Comparison of ENCODE assay signal across 23 cellular contexts in the genomic region with DNA sequence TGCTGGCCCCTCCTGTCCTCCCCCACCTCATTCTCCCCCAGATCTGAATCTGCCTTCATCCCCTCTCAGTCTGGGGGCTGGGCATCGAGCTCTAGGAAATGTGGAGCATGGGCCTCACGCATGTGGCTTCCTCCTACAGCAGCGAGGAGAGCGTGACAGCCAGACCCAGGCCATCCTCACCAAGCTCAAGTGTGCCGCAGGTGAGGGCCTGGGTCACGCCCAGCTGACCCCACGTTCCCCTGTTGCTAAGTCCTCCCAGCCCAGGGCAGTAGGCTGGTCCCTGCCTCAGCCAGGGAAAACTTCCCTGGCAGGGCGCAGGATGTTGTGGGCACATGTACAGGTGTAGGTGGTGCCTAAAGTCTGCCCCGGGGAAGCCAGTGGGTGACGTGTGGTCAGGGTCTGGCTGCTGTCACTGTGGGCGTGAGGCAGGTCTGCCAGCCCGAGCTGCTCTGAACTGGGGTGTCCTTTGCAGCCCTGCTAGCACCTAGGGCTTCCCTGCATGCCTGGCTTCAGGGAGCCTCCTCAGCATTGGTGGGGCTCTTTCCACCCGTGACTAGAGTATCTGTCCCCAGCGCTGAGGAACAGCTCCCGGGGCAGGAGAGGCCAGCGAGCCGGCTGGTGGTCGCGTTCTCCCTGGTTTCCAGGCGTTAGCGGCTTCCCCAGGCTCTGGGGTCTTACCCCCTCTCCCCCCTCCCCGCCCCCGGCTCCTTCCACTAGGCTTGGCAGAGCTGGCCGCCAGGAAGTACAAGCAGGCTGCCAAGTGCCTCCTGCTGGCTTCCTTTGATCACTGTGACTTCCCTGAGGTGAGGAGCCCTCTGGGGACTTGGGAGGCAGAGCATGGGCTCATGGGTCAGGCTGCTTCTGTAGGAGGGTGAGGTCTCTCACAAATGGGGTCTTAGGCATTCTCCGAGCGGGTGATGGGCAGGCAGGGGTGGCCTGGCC. TPM values are rescaled to one million over a fixed set of nuclear protein-coding genes. Genes with fewer than 3 reads are reported as not detected.
DNase-seq lines count a peak whose midpoint lies in the region; ATAC-seq, FAIRE-seq and TF ChIP-seq lines count a peak whose summit lies in the region.
"Had no signal": no experiment of that assay in that cellular context is flagged by ENCODE, and none has a peak within 500 bp of the region (broad histone marks: within the 10 kb centered on the region; RNA-seq: fewer than 3 reads in every experiment).

No MANE protein-coding gene starts in this region.

- peaks cover 6% of the 10 kb centered on the region; the same call in 1 of the 2 replicates for H3K23me2 ChIP-seq in H1 (ENCODE audit: low read depth, low read length)

- TF ChIP-seq EP300 in H1 (IDR thresholded peaks at IDR 0.05; ENCODE audit: borderline replicate concordance in 1 of 2, low read depth in 2 of 2, low read length in 2 of 2), result no peak

- TF ChIP-seq POLR2A in H1 (IDR thresholded peaks at IDR 0.05; ENCODE audit: control extremely low read depth in 1 of 2, low read depth in 2 of 2, low read length in 2 of 2), result no peak

- H4K8ac ChIP-seq in H1 (ENCODE audit: extremely low read depth, insufficient read depth, low read length), result peak overlapping the region; percentile 5; the same call in 1 of the 2 replicates

- no peak overlapping the region for H2BK20ac ChIP-seq in H1 (ENCODE audit: low read length)

- no peaks in the 10 kb centered on the region for H3K9me3 Mint-ChIP-seq in stimulated activated naive B cell treated with anti-CD40 and anti-IgM and Interleukin-4, amounts not matched to agents 10 μg/mL and 1 μg/mL and 100 μg/mL, for 72 hours
- H3K9me3 Mint-ChIP-seq: activated naive CD8-positive, alpha-beta T cell treated with anti-CD3 and anti-CD28 coated beads, Interleukin-2, amount 50 U/mL, for 24 hours; activated T-helper 17 cell treated with anti-CD3 and anti-CD28 coated beads, Interleukin-2, amount 50 U/mL, for 72 hours; endodermal cell; natural killer cell; type B pancreatic cell had no signal

- DNase-seq in left ventricle myocardium superior (peak; percentile 21), heart right ventricle (no peak), H1 (ENCODE audit: low read depth in 1 of 2, low spot score in 2 of 2) (no peak), GM19239 (ENCODE audit: insufficient read length, low spot score) (no peak)
- DNase-seq in stimulated activated naive B cell treated with anti-CD40 and anti-IgM and Interleukin-4, amounts not matched to agents 10 μg/mL and 1 μg/mL and 100 μg/mL, for 72 hours, result no peak
- DNase-seq: activated naive CD8-positive, alpha-beta T cell treated with anti-CD3 and anti-CD28 coated beads, Interleukin-2, amount 50 U/mL, for 24 hours; brain microvascular endothelial cell; DMS79 treated with DMSO at 0.1 percent for 48 hours; endodermal cell; KBM-7; left colon; natural killer cell; NCI-H1694 treated with DMSO at 0.1 percent for 48 hours; NCI-H774; SHP77 treated with DMSO at 0.1 percent for 48 hours; WERI-Rb-1 had no signal

- no peak overlapping the region for H4K91ac ChIP-seq in H1 (replicated peaks; ENCODE audit: insufficient read length, low read length)

- FAIRE-seq in H1 (lab: Jason Lieb, UNC), result no peak
- FAIRE-seq in GM19239 (lab: Jason Lieb, UNC), result no peak
- FAIRE-seq: colon had no signal

- no peaks in the 10 kb centered on the region for H3K27me3 Mint-ChIP-seq in stimulated activated naive B cell treated with anti-CD40 and anti-IgM and Interleukin-4, amounts not matched to agents 10 μg/mL and 1 μg/mL and 100 μg/mL, for 72 hours
- H3K27me3 Mint-ChIP-seq: activated naive CD8-positive, alpha-beta T cell treated with anti-CD3 and anti-CD28 coated beads, Interleukin-2, amount 50 U/mL, for 24 hours; activated T-helper 17 cell treated with anti-CD3 and anti-CD28 coated beads, Interleukin-2, amount 50 U/mL, for 72 hours; progenitor cell of endocrine pancreas; type B pancreatic cell had no signal

- H3K18ac ChIP-seq in H1 (ENCODE audit: extremely low read depth, low read length), result no peak overlapping the region

- H2BK15ac ChIP-seq in H1 (ENCODE audit: low read length), result no peak overlapping the region

- H3K23ac ChIP-seq in H1 (ENCODE audit: insufficient read length), result no peak overlapping the region

- no peak for TF ChIP-seq CTCF in heart right ventricle (IDR thresholded peaks at IDR 0.05)
- no peak for TF ChIP-seq CTCF in HEK293 (tag by site-specific recombination; IDR thresholded peaks at IDR 0.05)
- TF ChIP-seq CTCF in H1 (IDR thresholded peaks at IDR 0.05; ENCODE audit: control extremely low read depth in 1 of 3, insufficient read depth in 1 of 3, low read depth in 1 of 3, low read length in 3 of 3), result no peak

- H3K4ac ChIP-seq in H1 (replicated peaks; ENCODE audit: insufficient read length, low read depth, low read length), result no peak overlapping the region

- no peaks in the 10 kb centered on the region for H3K9me3 ChIP-seq in heart right ventricle
- H3K9me3 ChIP-seq in HEK293 (ENCODE audit: control insufficient read depth, insufficient read depth, low read depth, low read length), result no peaks in the 10 kb centered on the region
- H3K9me3 ChIP-seq in H1 (ENCODE audit: insufficient read depth in 2 of 2, low read depth in 1 of 2, low read length in 1 of 2), result no peaks in the 10 kb centered on the region

- no peak overlapping the region for H3K4me3 ChIP-seq in heart right ventricle
- H3K4me3 ChIP-seq in HEK293 (ENCODE audit: low read depth, low read length), result no peak overlapping the region
- H3K4me3 ChIP-seq in H1 (ENCODE audit: extremely low read depth in 1 of 4, insufficient read depth in 2 of 4, low read depth in 3 of 4, low read length in 4 of 4), result no peak overlapping the region

- H3K79me2 ChIP-seq in H1 (ENCODE audit: control insufficient read depth in 1 of 2, insufficient read depth in 2 of 2, low read length in 2 of 2), result peaks cover 0 to 12% of the 10 kb centered on the region in 2 experiments; a peak in 1 of 4 replicates

- H2AFZ ChIP-seq in H1 (ENCODE audit: low read length), result no peak overlapping the region

- H3K14ac ChIP-seq in H1 (ENCODE audit: insufficient read length), result no peak overlapping the region

- H2AK5ac ChIP-seq in H1 (ENCODE audit: low read depth, low read length), result no peak overlapping the region

- H3K36me3 ChIP-seq in heart right ventricle (peaks cover 3 to 74% (median 22%) of the 10 kb centered on the region in 9 donors), HEK293 (ENCODE audit: control insufficient read depth in 2 of 2, insufficient read depth in 1 of 2, low read length in 2 of 2) (peaks cover 3 to 78% of the 10 kb centered on the region in 2 experiments; a peak in 2 of 3 replicates), H1 (ENCODE audit: control insufficient read depth in 2 of 4, insufficient read depth in 4 of 4, low read length in 3 of 4) (peaks cover 10 to 29% (median 22%) of the 10 kb centered on the region in 4 experiments)

- H3K27me3 ChIP-seq in heart right ventricle (no peaks in the 10 kb centered on the region), H1 (replicated peaks in 1 of 4; ENCODE audit: control insufficient read depth in 3 of 4, extremely low read depth in 1 of 4, insufficient read depth in 3 of 4, low read length in 3 of 4) (no peaks in the 10 kb centered on the region; a peak in 1 of 7 replicates)
- H3K27me3 ChIP-seq: brain microvascular endothelial cell had no signal

- no peak for TF ChIP-seq RAD21 in H1 (IDR thresholded peaks at IDR 0.05 in 1 of 2, conservative IDR thresholded peaks at IDR 0.05 in 1 of 2; ENCODE audit: low read depth in 2 of 2, low read length in 2 of 2)

- H3K36me3 Mint-ChIP-seq in stimulated activated naive B cell treated with anti-CD40 and anti-IgM and Interleukin-4, amounts not matched to agents 10 μg/mL and 1 μg/mL and 100 μg/mL, for 72 hours, result peaks cover 19 to 26% of the 10 kb centered on the region in 2 donors
- H3K36me3 Mint-ChIP-seq: natural killer cell, type B pancreatic cell had no signal

- no peak overlapping the region for H3K27ac ChIP-seq in heart right ventricle
- H3K27ac ChIP-seq in HEK293 (ENCODE audit: extremely low read depth, low read depth, low read length), result peak overlapping the region; percentile 37; the same call in 1 of the 2 replicates
- no peak overlapping the region for H3K27ac ChIP-seq in H1 (ENCODE audit: low read depth, low read length)
- H3K27ac ChIP-seq: brain microvascular endothelial cell, WERI-Rb-1 had no signal

- peak overlapping the region in 1 of 2 donors; percentile 29 for H3K4me3 Mint-ChIP-seq in stimulated activated naive B cell treated with anti-CD40 and anti-IgM and Interleukin-4, amounts not matched to agents 10 μg/mL and 1 μg/mL and 100 μg/mL, for 72 hours
- H3K4me3 Mint-ChIP-seq: activated naive CD8-positive, alpha-beta T cell treated with anti-CD3 and anti-CD28 coated beads, Interleukin-2, amount 50 U/mL, for 24 hours; activated T-helper 17 cell treated with anti-CD3 and anti-CD28 coated beads, Interleukin-2, amount 50 U/mL, for 72 hours; endodermal cell; natural killer cell; type B pancreatic cell had no signal

- no peak overlapping the region for H2BK12ac ChIP-seq in H1 (ENCODE audit: low read depth, low read length)

- no peak overlapping the region for H2BK120ac ChIP-seq in H1 (replicated peaks; ENCODE audit: low read depth, low read length)

- POLR2A ChIA-PET in HEK293 (lab: Yijun Ruan, JAX) (interaction anchor here (0.6 to 14.2 kb wide), 8 partner anchors 9 to 482 kb away, joined by 3 to 96 read pairs (median 4); partner anchors contain the start of genes CENPX, DCXR, LRRC45 and RAC3), H1 (lab: Charles Lee; ENCODE audit: partially characterized antibody) (interaction anchor here (0.6 to 13.2 kb wide), 16 partner anchors 9 to 53 kb away, joined by 3 to 161 read pairs (median 6); partner anchors contain the start of genes DUS1L and RAC3)

- no peak overlapping the region for H3K56ac ChIP-seq in H1 (replicated peaks; ENCODE audit: insufficient read length, low read depth, low read length)

- ATAC-seq in left ventricle myocardium superior, result no peak
- ATAC-seq in heart right ventricle, result no peak
- ATAC-seq in stimulated activated naive B cell treated with anti-CD40 and anti-IgM and Interleukin-4, amounts not matched to agents 10 μg/mL and 1 μg/mL and 100 μg/mL, for 72 hours (replicated peaks), result no peak
- ATAC-seq in GM21526 (IDR thresholded peaks at IDR 0.05; ENCODE audit: low FRiP score, unreplicated experiment), result no peak
- ATAC-seq in HG03521 (IDR thresholded peaks at IDR 0.05; ENCODE audit: unreplicated experiment), result no peak
- ATAC-seq: activated naive CD8-positive, alpha-beta T cell treated with anti-CD3 and anti-CD28 coated beads, Interleukin-2, amount 50 U/mL, for 24 hours; activated T-helper 17 cell treated with anti-CD3 and anti-CD28 coated beads, Interleukin-2, amount 50 U/mL, for 72 hours; left colon; natural killer cell had no signal

- intact Hi-C loops in left ventricle myocardium superior (cut with micrococcal nuclease), result no loop called here
- intact Hi-C loops in heart right ventricle (cut with DNase I), result no loop called here

- no peak overlapping the region for H4K5ac ChIP-seq in H1 (ENCODE audit: insufficient read length, low read depth, low read length)

- peaks cover 6% of the 10 kb centered on the region; the same call in 1 of the 2 replicates for H3K79me1 ChIP-seq in H1 (ENCODE audit: low read depth, low read length)

- H3K9ac ChIP-seq in H1 (replicated peaks in 1 of 4; ENCODE audit: extremely low read depth in 1 of 4, low read depth in 3 of 4, low read length in 3 of 4), result peak overlapping the region in 1 of 4 experiments; percentile 37; a peak in 2 of 7 replicates

- H2BK5ac ChIP-seq in H1 (ENCODE audit: low read depth, low read length), result no peak overlapping the region

- peaks cover 12 to 28% (median 24%) of the 10 kb centered on the region in 9 donors for H3K4me1 ChIP-seq in heart right ventricle
- H3K4me1 ChIP-seq in HEK293 (ENCODE audit: control insufficient read depth, insufficient read depth, low read length), result peaks cover 7% of the 10 kb centered on the region
- H3K4me1 ChIP-seq in H1 (replicated peaks in 1 of 4; ENCODE audit: control insufficient read depth in 3 of 4, insufficient read depth in 4 of 4, low read length in 3 of 4), result peaks cover 0 to 11% (median 6%) of the 10 kb centered on the region in 4 experiments; a peak in 5 of 7 replicates

- no peak overlapping the region for H3K4me2 ChIP-seq in H1 (ENCODE audit: insufficient read depth in 1 of 2, low read depth in 2 of 2, low read length in 2 of 2)

- H3K27ac Mint-ChIP-seq in stimulated activated naive B cell treated with anti-CD40 and anti-IgM and Interleukin-4, amounts not matched to agents 10 μg/mL and 1 μg/mL and 100 μg/mL, for 72 hours, result peak overlapping the region; percentile 89
- H3K27ac Mint-ChIP-seq: activated naive CD8-positive, alpha-beta T cell treated with anti-CD3 and anti-CD28 coated beads, Interleukin-2, amount 50 U/mL, for 24 hours; activated T-helper 17 cell treated with anti-CD3 and anti-CD28 coated beads, Interleukin-2, amount 50 U/mL, for 72 hours; endodermal cell; natural killer cell; progenitor cell of endocrine pancreas; type B pancreatic cell had no signal

- CTCF ChIA-PET in HEK293 (lab: Yijun Ruan, JAX) (interaction anchor here (1.3 to 1.7 kb wide), 2 partner anchors 17 to 25 kb away, joined by 5 to 9 read pairs; partner anchors contain the start of gene DCXR), H1 (lab: Charles Lee; ENCODE audit: partially characterized antibody) (interaction anchor here (1.0 to 5.4 kb wide), 4 partner anchors 10 to 100 kb away, joined by 3 to 40 read pairs (median 6); partner anchors contain the start of genes DUS1L and RAC3)

- H4K20me1 ChIP-seq in H1 (replicated peaks in 1 of 2; ENCODE audit: control insufficient read depth in 1 of 2, insufficient read depth in 2 of 2, low read length in 2 of 2), result peaks cover 4 to 21% of the 10 kb centered on the region in 2 experiments

- 84 to 85% methylated on average over 26 of the region's 26 CpGs for WGBS in heart right ventricle, 2 donors
- 86% methylated on average over 15 of the region's 26 CpGs; no CpG with 5 or more reads in 1 of the 2 experiments for WGBS in H1 (ENCODE audit: extremely low coverage in 1 of 2, insufficient coverage in 1 of 2, insufficient read length in 1 of 2, insufficient replicate concordance in 2 of 2, low coverage in 1 of 2, low lambda C conversion rate in 2 of 2, missing lambda C conversion rate in 1 of 2), 2 experiments

- peaks cover 15 to 34% of the 10 kb centered on the region in 2 donors for H3K4me1 Mint-ChIP-seq in stimulated activated naive B cell treated with anti-CD40 and anti-IgM and Interleukin-4, amounts not matched to agents 10 μg/mL and 1 μg/mL and 100 μg/mL, for 72 hours
- H3K4me1 Mint-ChIP-seq: activated T-helper 17 cell treated with anti-CD3 and anti-CD28 coated beads, Interleukin-2, amount 50 U/mL, for 72 hours had no signal

RNA-seq across cellular contexts. Expression of gene GPS1, which starts 3.6 kb away (rescaled TPM):
- total RNA-seq in left ventricle myocardium superior (90.6 TPM), heart right ventricle (10 to 100 TPM; 68.9 to 96.6 (median 80.6) TPM)
- polyA plus RNA-seq in heart right ventricle (100 to 1,000 TPM; 102 to 183 TPM), H1 (2011; rRNA removed) (277 and 354 TPM in 2 replicates)
- 153 and 157 TPM in 2 replicates for total RNA-seq in H1 (2021; fragmentation: NEBNext Ultra II Directional; extraction: Animal tissue kit (Norgen Biotek cat#: 25700))
- polyA plus RNA-seq in H1 (2011; cell fraction: cytosol; rRNA removed), result 226 TPM
- 351 TPM for polyA plus RNA-seq in H1 (2011; cell fraction: nucleus; rRNA removed)
- 127 to 186 TPM (median 168 TPM) in 4 replicates for polyA plus RNA-seq in H1 (2012, experiment 1 of 2)
- 200 TPM for polyA plus RNA-seq in H1 (2012, experiment 2 of 2)
- 99.3 TPM for polyA plus RNA-seq in H1 (2013, experiment 1 of 2)
- 100 TPM for polyA plus RNA-seq in H1 (2013, experiment 2 of 2)
- 137 and 141 TPM in 2 replicates for polyA minus RNA-seq in H1 (2011; rRNA and poly(A)+ RNA removed)
- 110 TPM for polyA minus RNA-seq in H1 (2011; cell fraction: cytosol; rRNA and poly(A)+ RNA removed)
- polyA minus RNA-seq in H1 (2011; cell fraction: nucleus; rRNA and poly(A)+ RNA removed), result 96.5 TPM

RNA-seq across cellular contexts. Expression of gene RFNG, which starts 3.7 kb away (rescaled TPM):
- total RNA-seq in left ventricle myocardium superior, result 21.8 TPM
- total RNA-seq in heart right ventricle, result 10 to 100 TPM; 13.9 to 24.9 (median 18.9) TPM
- polyA plus RNA-seq in heart right ventricle, result 10 to 100 TPM; 29.3 to 30.1 TPM
- 26.7 and 30.9 TPM in 2 replicates for total RNA-seq in H1 (2021; fragmentation: NEBNext Ultra II Directional; extraction: Animal tissue kit (Norgen Biotek cat#: 25700))
- polyA plus RNA-seq in H1 (2011; rRNA removed), result 28.4 and 50.3 TPM in 2 replicates
- 25.7 TPM for polyA plus RNA-seq in H1 (2011; cell fraction: cytosol; rRNA removed)
- polyA plus RNA-seq in H1 (2011; cell fraction: nucleus; rRNA removed), result 139 TPM
- polyA plus RNA-seq in H1 (2012, experiment 1 of 2), result 26.1 to 34.2 TPM (median 32.0 TPM) in 4 replicates
- polyA plus RNA-seq in H1 (2012, experiment 2 of 2), result 32.2 TPM
- 26.3 TPM for polyA plus RNA-seq in H1 (2013, experiment 1 of 2)
- 26.6 TPM for polyA plus RNA-seq in H1 (2013, experiment 2 of 2)
- 8.3 and 9.7 TPM in 2 replicates for polyA minus RNA-seq in H1 (2011; rRNA and poly(A)+ RNA removed)
- 15.2 TPM for polyA minus RNA-seq in H1 (2011; cell fraction: cytosol; rRNA and poly(A)+ RNA removed)
- polyA minus RNA-seq in H1 (2011; cell fraction: nucleus; rRNA and poly(A)+ RNA removed), result 23.8 TPM

RNA-seq across cellular contexts. Expression of gene DUS1L, which starts 10.3 kb away (rescaled TPM):
- total RNA-seq in left ventricle myocardium superior, result 67.7 TPM
- 10 to 100 TPM; 34.1 to 96.4 (median 43.1) TPM for total RNA-seq in heart right ventricle
- 100 to 1,000 TPM in 1 of 2 donors, 10 to 100 TPM in 1; 85.2 to 191 TPM for polyA plus RNA-seq in heart right ventricle
- total RNA-seq in H1 (2021; fragmentation: NEBNext Ultra II Directional; extraction: Animal tissue kit (Norgen Biotek cat#: 25700)), result 68.0 and 69.1 TPM in 2 replicates
- 34.5 and 60.4 TPM in 2 replicates for polyA plus RNA-seq in H1 (2011; rRNA removed)
- polyA plus RNA-seq in H1 (2011; cell fraction: cytosol; rRNA removed), result 66.5 TPM
- polyA plus RNA-seq in H1 (2011; cell fraction: nucleus; rRNA removed), result 317 TPM
- polyA plus RNA-seq in H1 (2012, experiment 1 of 2), result 43.1 to 60.5 TPM (median 57.0 TPM) in 4 replicates
- polyA plus RNA-seq in H1 (2012, experiment 2 of 2), result 60.6 TPM
- 38.5 TPM for polyA plus RNA-seq in H1 (2013, experiment 1 of 2)
- 36.1 TPM for polyA plus RNA-seq in H1 (2013, experiment 2 of 2)
- polyA minus RNA-seq in H1 (2011; rRNA and poly(A)+ RNA removed), result 19.1 and 24.6 TPM in 2 replicates
- polyA minus RNA-seq in H1 (2011; cell fraction: cytosol; rRNA and poly(A)+ RNA removed), result 27.5 TPM
- 58.5 TPM for polyA minus RNA-seq in H1 (2011; cell fraction: nucleus; rRNA and poly(A)+ RNA removed)

RNA-seq across cellular contexts. Expression of gene DCXR, which starts 17.8 kb away (rescaled TPM):
- total RNA-seq in left ventricle myocardium superior (177 TPM), heart right ventricle (100 to 1,000 TPM; 155 to 258 (median 187) TPM)
- polyA plus RNA-seq in heart right ventricle (100 to 1,000 TPM; 283 to 387 TPM), H1 (2011; rRNA removed) (212 and 338 TPM in 2 replicates)
- total RNA-seq in H1 (2021; fragmentation: NEBNext Ultra II Directional; extraction: Animal tissue kit (Norgen Biotek cat#: 25700)), result 96.3 and 110 TPM in 2 replicates
- polyA plus RNA-seq in H1 (2011; cell fraction: cytosol; rRNA removed), result 163 TPM
- polyA plus RNA-seq in H1 (2011; cell fraction: nucleus; rRNA removed), result 167 TPM
- polyA plus RNA-seq in H1 (2012, experiment 1 of 2), result 92.1 to 118 TPM (median 110 TPM) in 4 replicates
- polyA plus RNA-seq in H1 (2012, experiment 2 of 2), result 187 TPM
- polyA plus RNA-seq in H1 (2013, experiment 1 of 2), result 57.6 TPM
- polyA plus RNA-seq in H1 (2013, experiment 2 of 2), result 58.1 TPM
- polyA minus RNA-seq in H1 (2011; rRNA and poly(A)+ RNA removed), result 35.5 and 81.7 TPM in 2 replicates
- 40.5 TPM for polyA minus RNA-seq in H1 (2011; cell fraction: cytosol; rRNA and poly(A)+ RNA removed)
- polyA minus RNA-seq in H1 (2011; cell fraction: nucleus; rRNA and poly(A)+ RNA removed), result 31.1 TPM

RNA-seq across cellular contexts. Expression of gene RAC3, which starts 23.8 kb away (rescaled TPM):
- 1.8 TPM for total RNA-seq in left ventricle myocardium superior
- total RNA-seq in heart right ventricle, result 1 to 10 TPM in 6 of 10 donors, under 1 TPM in 4; 0.82 to 1.6 (median 1.1) TPM
- polyA plus RNA-seq in heart right ventricle, result 1 to 10 TPM; 1.5 to 3.3 TPM
- total RNA-seq in H1 (2021; fragmentation: NEBNext Ultra II Directional; extraction: Animal tissue kit (Norgen Biotek cat#: 25700)), result 167 and 177 TPM in 2 replicates
- 299 and 520 TPM in 2 replicates for polyA plus RNA-seq in H1 (2011; rRNA removed)
- 290 TPM for polyA plus RNA-seq in H1 (2011; cell fraction: cytosol; rRNA removed)
- 408 TPM for polyA plus RNA-seq in H1 (2011; cell fraction: nucleus; rRNA removed)
- polyA plus RNA-seq in H1 (2012, experiment 1 of 2), result 93.2 to 160 TPM (median 150 TPM) in 4 replicates
- 143 TPM for polyA plus RNA-seq in H1 (2012, experiment 2 of 2)
- polyA plus RNA-seq in H1 (2013, experiment 1 of 2), result 141 TPM
- polyA plus RNA-seq in H1 (2013, experiment 2 of 2), result 139 TPM
- 54.1 and 62.9 TPM in 2 replicates for polyA minus RNA-seq in H1 (2011; rRNA and poly(A)+ RNA removed)
- polyA minus RNA-seq in H1 (2011; cell fraction: cytosol; rRNA and poly(A)+ RNA removed), result 82.6 TPM
- 83.3 TPM for polyA minus RNA-seq in H1 (2011; cell fraction: nucleus; rRNA and poly(A)+ RNA removed)
